1 cellular context compared by ENCODE assay signal in genomic region chr1:54311506-54311905, GRCh38.
TF ChIP-seq lines count a peak whose summit lies in the region.

No MANE protein-coding gene starts in this region.

TF ChIP-seq in GM23338, 12 proteins besides CTCF, POLR2A, EP300 and RAD21:
- no peak for TF ChIP-seq POLR2AphosphoS5 (IDR thresholded peaks at IDR 0.05; ENCODE audit: low read depth)
- no peak for TF ChIP-seq EZH2phosphoT487 (IDR thresholded peaks at IDR 0.05; ENCODE audit: unreplicated experiment)
- TF ChIP-seq REST (IDR thresholded peaks at IDR 0.05; ENCODE audit: unreplicated experiment) = no peak
- no peak for TF ChIP-seq JUNB (IDR thresholded peaks at IDR 0.05; ENCODE audit: unreplicated experiment)
- no peak for TF ChIP-seq STAT1 (IDR thresholded peaks at IDR 0.05; ENCODE audit: unreplicated experiment)
- no peak for TF ChIP-seq EZH2 (IDR thresholded peaks at IDR 0.05; ENCODE audit: low read depth, unreplicated experiment)
- TF ChIP-seq ZNF114 (CRISPR knock-in tag; IDR thresholded peaks at IDR 0.05) = no peak
- TF ChIP-seq ETS1 (IDR thresholded peaks at IDR 0.05) = no peak
- TF ChIP-seq NANOG (IDR thresholded peaks at IDR 0.05; ENCODE audit: borderline replicate concordance) = no peak
- TF ChIP-seq ZNF462 (CRISPR knock-in tag; IDR thresholded peaks at IDR 0.05) = no peak
- TF ChIP-seq CREB1 (CRISPR knock-in tag; IDR thresholded peaks at IDR 0.05; ENCODE audit: low read depth) = no peak
- TF ChIP-seq ZNF331 (CRISPR knock-in tag; IDR thresholded peaks at IDR 0.05; ENCODE audit: low read depth) = no peak
